In the genomic region with DNA sequence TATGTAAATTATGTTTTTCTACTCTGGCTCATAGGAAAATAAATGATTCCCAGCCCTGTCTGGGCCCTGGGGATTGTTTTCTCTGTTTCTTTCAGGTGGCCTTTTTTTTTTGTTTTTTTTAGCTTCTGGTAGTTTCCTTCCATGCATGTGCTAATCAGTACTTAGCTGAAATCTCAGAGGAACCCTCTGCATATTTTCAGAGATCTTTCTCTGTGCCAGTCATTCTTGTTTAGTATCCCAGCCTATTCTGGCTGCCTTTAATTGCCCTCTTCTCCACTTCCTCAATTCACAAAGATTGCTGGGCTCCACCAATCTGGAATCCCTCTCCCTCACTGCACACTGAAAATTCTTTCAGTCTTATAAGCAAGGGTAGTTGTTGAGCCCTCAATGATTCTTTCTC, we compare ENCODE assay signal across 15 cellular contexts. TPM values are rescaled to one million over a fixed set of nuclear protein-coding genes. Genes with fewer than 3 reads are reported as not detected.
DNase-seq lines count a peak whose midpoint lies in the region; ATAC-seq and TF ChIP-seq lines count a peak whose summit lies in the region.
"Had no signal": no experiment of that assay in that cellular context is flagged by ENCODE, and none has a peak within 500 bp of the region (broad histone marks: within the 10 kb centered on the region; RNA-seq: fewer than 3 reads in every experiment).

No MANE protein-coding gene starts in this region.

- peaks cover 95% of the 10 kb centered on the region for H3K79me2 ChIP-seq in GM23338 (replicated peaks; ENCODE audit: insufficient read depth)

- peaks cover 21% of the 10 kb centered on the region; the same call in 2 of the 3 replicates for H3K36me3 Mint-ChIP-seq in GM23338 (ENCODE audit: low read depth)
- H3K36me3 Mint-ChIP-seq in activated naive CD8-positive, alpha-beta T cell treated with anti-CD3 and anti-CD28 coated beads, Interleukin-2, amount 50 U/mL, for 24 hours (ENCODE audit: low read depth), result peaks cover 33% of the 10 kb centered on the region

- H2AFZ ChIP-seq in GM23338, result no peak overlapping the region

- TF ChIP-seq CTCF in AG10803 (conservative IDR thresholded peaks at IDR 0.05; ENCODE audit: low read length), result no peak
- no peak for TF ChIP-seq CTCF in GM23338 (conservative IDR thresholded peaks at IDR 0.05; ENCODE audit: low read depth in 2 of 2)
- TF ChIP-seq CTCF in heart right ventricle (IDR thresholded peaks at IDR 0.05), result no peak

- H3K4me1 ChIP-seq in GM23338 (ENCODE audit: insufficient read depth) (peaks cover 41% of the 10 kb centered on the region), heart right ventricle (peaks cover 0 to 25% (median 10%) of the 10 kb centered on the region in 9 donors)

- no peaks in the 10 kb centered on the region for H3K9me2 ChIP-seq in GM23338 (ENCODE audit: insufficient read depth)

- DNase-seq in AG10803 (ENCODE audit: low read depth) (peak; percentile 19), GM23338 (ENCODE audit: low spot score) (peak; percentile 29), astrocyte of the hippocampus (ENCODE audit: low read depth, low spot score) (peak; percentile 41), left colon (no peak), heart right ventricle (no peak)
- no peak for DNase-seq in activated naive CD8-positive, alpha-beta T cell treated with anti-CD3 and anti-CD28 coated beads, Interleukin-2, amount 50 U/mL, for 24 hours
- DNase-seq: activated B cell treated with CpG ODN at 0.5 μM for 24 hours, activated gamma-delta T cell treated with Interleukin-2 at 50 U/mL for 16 hours, left ventricle myocardium inferior, MV-4-11, NCI-H2081 treated with DMSO at 0.1 percent for 48 hours, T-helper 1 cell had no signal

- H3K9me3 Mint-ChIP-seq in GM23338, result no peaks in the 10 kb centered on the region
- H3K9me3 Mint-ChIP-seq in activated naive CD8-positive, alpha-beta T cell treated with anti-CD3 and anti-CD28 coated beads, Interleukin-2, amount 50 U/mL, for 24 hours, result no peaks in the 10 kb centered on the region
- H3K9me3 Mint-ChIP-seq: activated B cell treated with CpG ODN at 0.5 μM for 24 hours had no signal

- no peak overlapping the region for H3K4me3 ChIP-seq in AG10803 (ENCODE audit: low read length)
- H3K4me3 ChIP-seq in GM23338, result no peak overlapping the region
- H3K4me3 ChIP-seq in heart right ventricle, result no peak overlapping the region
- H3K4me3 ChIP-seq: left ventricle myocardium inferior had no signal

- H3K36me3 ChIP-seq in GM23338 (ENCODE audit: insufficient read depth) (no peaks in the 10 kb centered on the region), heart right ventricle (peaks cover 0 to 33% (median 0%) of the 10 kb centered on the region in 9 donors)

- H3K27ac Mint-ChIP-seq in GM23338, result peak overlapping the region; percentile 74
- H3K27ac Mint-ChIP-seq in activated naive CD8-positive, alpha-beta T cell treated with anti-CD3 and anti-CD28 coated beads, Interleukin-2, amount 50 U/mL, for 24 hours, result no peak overlapping the region
- H3K27ac Mint-ChIP-seq: activated B cell treated with CpG ODN at 0.5 μM for 24 hours had no signal

- no peaks in the 10 kb centered on the region for H3F3A ChIP-seq in GM23338 (replicated peaks; ENCODE audit: low read depth)

- no peaks in the 10 kb centered on the region for H3K9me3 ChIP-seq in heart right ventricle
- H3K9me3 ChIP-seq: left ventricle myocardium inferior had no signal

- intact Hi-C loops in left colon (cut with DNase I, micrococcal nuclease), result no loop called here
- intact Hi-C loops in heart right ventricle (cut with DNase I), result no loop called here

- H3K4me2 ChIP-seq in GM23338, result peak overlapping the region; percentile 55

- H3K4me1 Mint-ChIP-seq in GM23338, result peaks cover 45% of the 10 kb centered on the region
- peaks cover 41% of the 10 kb centered on the region for H3K4me1 Mint-ChIP-seq in activated naive CD8-positive, alpha-beta T cell treated with anti-CD3 and anti-CD28 coated beads, Interleukin-2, amount 50 U/mL, for 24 hours

- H3K27me3 Mint-ChIP-seq in GM23338 (ENCODE audit: insufficient read depth, low read depth, poor library complexity), result no peaks in the 10 kb centered on the region
- no peaks in the 10 kb centered on the region for H3K27me3 Mint-ChIP-seq in activated naive CD8-positive, alpha-beta T cell treated with anti-CD3 and anti-CD28 coated beads, Interleukin-2, amount 50 U/mL, for 24 hours
- H3K27me3 Mint-ChIP-seq: activated B cell treated with CpG ODN at 0.5 μM for 24 hours had no signal

- peaks cover 6% of the 10 kb centered on the region; the same call in 1 of the 2 replicates for H4K20me1 ChIP-seq in GM23338 (replicated peaks; ENCODE audit: insufficient read depth)

- peak overlapping the region; percentile 1; the same call in 1 of the 3 replicates for H3K4me3 Mint-ChIP-seq in GM23338
- H3K4me3 Mint-ChIP-seq in activated naive CD8-positive, alpha-beta T cell treated with anti-CD3 and anti-CD28 coated beads, Interleukin-2, amount 50 U/mL, for 24 hours, result no peak overlapping the region
- H3K4me3 Mint-ChIP-seq: activated B cell treated with CpG ODN at 0.5 μM for 24 hours had no signal

- no peaks in the 10 kb centered on the region for H3K27me3 ChIP-seq in GM23338 (ENCODE audit: insufficient read depth)
- no peaks in the 10 kb centered on the region for H3K27me3 ChIP-seq in heart right ventricle

- H3K27ac ChIP-seq in GM23338 (ENCODE audit: low read depth) (peak overlapping the region; percentile 57), heart right ventricle (peak overlapping the region in 2 of 10 donors; percentile 8 to 17)
- H3K27ac ChIP-seq: left ventricle myocardium inferior, RWPE1 had no signal

- ATAC-seq in GM23338, result peak; percentile 50
- peak; percentile 88 for ATAC-seq in left colon
- ATAC-seq in activated naive CD8-positive, alpha-beta T cell treated with anti-CD3 and anti-CD28 coated beads, Interleukin-2, amount 50 U/mL, for 24 hours, result no peak
- no peak for ATAC-seq in HG03565 (IDR thresholded peaks at IDR 0.05; ENCODE audit: unreplicated experiment)
- no peak for ATAC-seq in GM19324 (IDR thresholded peaks at IDR 0.05; ENCODE audit: low FRiP score, unreplicated experiment)
- no peak for ATAC-seq in heart right ventricle

TF ChIP-seq in GM23338, 12 proteins besides CTCF, POLR2A, EP300 and RAD21 (continues in another document):
- no peak for TF ChIP-seq JUNB (IDR thresholded peaks at IDR 0.05; ENCODE audit: unreplicated experiment)
- no peak for TF ChIP-seq ZNF331 (CRISPR knock-in tag; IDR thresholded peaks at IDR 0.05; ENCODE audit: low read depth)
- TF ChIP-seq, protein P1, sequence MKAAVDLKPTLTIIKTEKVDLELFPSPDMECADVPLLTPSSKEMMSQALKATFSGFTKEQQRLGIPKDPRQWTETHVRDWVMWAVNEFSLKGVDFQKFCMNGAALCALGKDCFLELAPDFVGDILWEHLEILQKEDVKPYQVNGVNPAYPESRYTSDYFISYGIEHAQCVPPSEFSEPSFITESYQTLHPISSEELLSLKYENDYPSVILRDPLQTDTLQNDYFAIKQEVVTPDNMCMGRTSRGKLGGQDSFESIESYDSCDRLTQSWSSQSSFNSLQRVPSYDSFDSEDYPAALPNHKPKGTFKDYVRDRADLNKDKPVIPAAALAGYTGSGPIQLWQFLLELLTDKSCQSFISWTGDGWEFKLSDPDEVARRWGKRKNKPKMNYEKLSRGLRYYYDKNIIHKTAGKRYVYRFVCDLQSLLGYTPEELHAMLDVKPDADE (IDR thresholded peaks at IDR 0.05), result no peak
- TF ChIP-seq STAT1 (IDR thresholded peaks at IDR 0.05; ENCODE audit: unreplicated experiment), result no peak
- no peak for TF ChIP-seq CREB1 (CRISPR knock-in tag; IDR thresholded peaks at IDR 0.05; ENCODE audit: low read depth)

RNA-seq across cellular contexts. Expression of a gene that starts 46.9 kb away (rescaled TPM):
- 124 and 152 TPM in 2 replicates for total RNA-seq in GM23338 (2014; rRNA removed; shearing (Covaris generic))
- polyA plus RNA-seq in GM23338 (2016; fragmentation: Nextera tagmentation; extraction: Ambion mirVana) (80.2 and 110 TPM in 2 replicates), heart right ventricle (10 to 100 TPM; 17.6 to 26.9 TPM)
- total RNA-seq in left colon (10 to 100 TPM; 78.2 to 78.3 TPM), heart right ventricle (10 to 100 TPM; 29.7 to 43.0 (median 36.4) TPM)

Comparison
In these comparisons a context has a peak if more than half of its experiments do, and no peak if none do; other contexts are left out.
1. DNase-seq: peak in AG10803 (single experiment), GM23338 (single experiment) and astrocyte of the hippocampus (single experiment); none in left colon (0 of 2), activated naive CD8-positive, alpha-beta T cell treated with anti-CD3 and anti-CD28 coated beads, Interleukin-2, amount 50 U/mL, for 24 hours (single experiment) and heart right ventricle (0 of 2).
2. ATAC-seq: peak in GM23338 (single experiment) and left colon (single experiment); none in activated naive CD8-positive, alpha-beta T cell treated with anti-CD3 and anti-CD28 coated beads, Interleukin-2, amount 50 U/mL, for 24 hours (single experiment), HG03565 (single experiment), GM19324 (single experiment) and heart right ventricle (0 of 8).